Comparison of ENCODE assay signal across 8 cellular contexts in genomic region chr1:224922404-224923164, GRCh38. TPM values are rescaled to one million over a fixed set of nuclear protein-coding genes. Genes with fewer than 3 reads are reported as not detected.
DNase-seq lines count a peak whose midpoint lies in the region; ATAC-seq, FAIRE-seq and TF ChIP-seq lines count a peak whose summit lies in the region.

No MANE protein-coding gene starts in this region.

- H3K9me3 Mint-ChIP-seq in activated naive CD8-positive, alpha-beta T cell treated with anti-CD3 and anti-CD28 coated beads, Interleukin-2, amount 10 ng/mL, durations not matched to agents 7 days and 5 days, result peaks cover under 1% of the 10 kb centered on the region
- H3K9me3 Mint-ChIP-seq in activated naive CD8-positive, alpha-beta T cell treated with anti-CD3 and anti-CD28 coated beads for 36 hours, result no peaks in the 10 kb centered on the region

- H3K9me3 ChIP-seq in GM12878 (replicated peaks; ENCODE audit: control insufficient read depth, insufficient read depth, low read length) (no peaks in the 10 kb centered on the region), keratinocyte (ENCODE audit: control insufficient read depth, low read depth, low read length) (no peaks in the 10 kb centered on the region), tibial nerve (no peaks in the 10 kb centered on the region)

- SMC1A ChIA-PET in GM12878 (lab: Charles Lee; ENCODE audit: uncharacterized antibody, unreplicated experiment), result interaction anchor here (0.6 to 4.1 kb wide), 54 partner anchors 8 to 806 kb away, joined by 3 to 105 read pairs (median 5); no protein-coding TSS in a partner anchor

- no peaks in the 10 kb centered on the region for H3K79me2 ChIP-seq in GM12878 (ENCODE audit: control insufficient read depth, insufficient read depth, low read length)
- no peaks in the 10 kb centered on the region for H3K79me2 ChIP-seq in keratinocyte (ENCODE audit: control insufficient read depth, insufficient read depth, low read length)

- peak; percentile 54 to 78 (median 61); a peak in 5 of 6 replicates for TF ChIP-seq CTCF in GM12878 (IDR thresholded peaks at IDR 0.05 in 2 of 3, conservative IDR thresholded peaks at IDR 0.05 in 1 of 3; ENCODE audit: control insufficient read depth in 2 of 3, extremely low read depth in 1 of 3, insufficient read depth in 1 of 3, low read depth in 3 of 3, low read length in 3 of 3)
- peak; percentile 49 to 73 (median 72) for TF ChIP-seq CTCF in keratinocyte (optimal IDR thresholded peaks at IDR 0.05 in 1 of 3, IDR thresholded peaks at IDR 0.05 in 1 of 3, conservative IDR thresholded peaks at IDR 0.05 in 1 of 3; ENCODE audit: extremely low read depth in 1 of 3, insufficient read depth in 2 of 3, low read length in 3 of 3)
- TF ChIP-seq CTCF in tibial nerve (IDR thresholded peaks at IDR 0.05), result peak; percentile 47 to 55 (median 50)

- FAIRE-seq in GM12878 (lab: Jason Lieb, UNC) (no peak), keratinocyte (lab: Jason Lieb, UNC) (peak; percentile 82)

- H3K27ac ChIP-seq in GM12878 (ENCODE audit: control insufficient read depth, insufficient read depth) (no peak overlapping the region), keratinocyte (ENCODE audit: control insufficient read depth, insufficient read depth, low read length) (no peak overlapping the region), tibial nerve (no peak overlapping the region)

- in situ Hi-C loops in GM12878 (cut with MboI), result loop anchor here (5.0 kb wide), 1 partner anchor 410 kb away; no protein-coding TSS in a partner anchor

- no peaks in the 10 kb centered on the region for H3K27me3 ChIP-seq in GM12878 (replicated peaks in 1 of 2; ENCODE audit: control insufficient read depth in 2 of 2, insufficient read depth in 2 of 2, low read length in 1 of 2)
- no peaks in the 10 kb centered on the region for H3K27me3 ChIP-seq in keratinocyte (ENCODE audit: control insufficient read depth, extremely low read depth, insufficient read depth, low read length)
- H3K27me3 ChIP-seq in tibial nerve, result no peaks in the 10 kb centered on the region

- no peaks in the 10 kb centered on the region for H3K9me1 ChIP-seq in keratinocyte (ENCODE audit: control insufficient read depth, extremely low read depth, insufficient read depth, low read length)

- no peak overlapping the region for H3K4me2 ChIP-seq in GM12878 (ENCODE audit: control insufficient read depth, insufficient read depth)
- no peak overlapping the region for H3K4me2 ChIP-seq in keratinocyte (ENCODE audit: control insufficient read depth, extremely low read depth, insufficient read depth, low read depth, low read length)

- CTCF ChIA-PET in GM12878 (lab: Yijun Ruan, JAX), result interaction anchor here (0.6 to 5.0 kb wide), 68 partner anchors 8 to 1409 kb away, joined by 3 to 182 read pairs (median 4); no protein-coding TSS in a partner anchor

- dilution Hi-C loops in keratinocyte (cut with MboI; ENCODE audit: extremely low pct_ligation_motif_present, low sequenced_read_pairs), result no loop called here

- RAD21 ChIA-PET in GM12878 (lab: Charles Lee; ENCODE audit: unreplicated experiment), result interaction anchor here (0.6 to 5.5 kb wide), 66 partner anchors 10 to 1392 kb away, joined by 3 to 90 read pairs (median 4); partner anchors contain the start of gene NVL

- TF ChIP-seq RAD21 in GM12878 (IDR thresholded peaks at IDR 0.05; ENCODE audit: insufficient read depth, low read depth, low read length), result peak; percentile 78

- intact Hi-C loops in GM12878 (cut with micrococcal nuclease; ENCODE audit: unreplicated experiment), result loop anchor here (1.0 to 5.0 kb wide), 4 partner anchors 72 to 408 kb away; no protein-coding TSS in a partner anchor

- H4K20me1 ChIP-seq in GM12878 (ENCODE audit: control insufficient read depth, insufficient read depth) (no peaks in the 10 kb centered on the region), keratinocyte (ENCODE audit: control insufficient read depth, extremely low read depth, insufficient read depth, low read length) (no peaks in the 10 kb centered on the region)

- peak; percentile 39 for ATAC-seq in activated naive CD8-positive, alpha-beta T cell treated with anti-CD3 and anti-CD28 coated beads, Interleukin-2, amount 10 ng/mL, durations not matched to agents 7 days and 5 days (ENCODE audit: low read depth)
- ATAC-seq in HG02981 (IDR thresholded peaks at IDR 0.05; ENCODE audit: unreplicated experiment) (peak; percentile 83), GM12878 (peak; percentile 84)

- no peaks in the 10 kb centered on the region for H3K27me3 Mint-ChIP-seq in activated naive CD8-positive, alpha-beta T cell treated with anti-CD3 and anti-CD28 coated beads, Interleukin-2, amount 10 ng/mL, durations not matched to agents 7 days and 5 days
- H3K27me3 Mint-ChIP-seq in activated naive CD8-positive, alpha-beta T cell treated with anti-CD3 and anti-CD28 coated beads for 36 hours, result peaks cover 13% of the 10 kb centered on the region

- TF ChIP-seq EP300 in GM12878 (IDR thresholded peaks at IDR 0.05; ENCODE audit: borderline replicate concordance in 1 of 2, control insufficient read depth in 1 of 2, low read depth in 2 of 2, low read length in 2 of 2) (no peak), tibial nerve (IDR thresholded peaks at IDR 0.05) (no peak)

- H3K9ac ChIP-seq in GM12878 (ENCODE audit: control insufficient read depth, insufficient read depth, low read length), result no peak overlapping the region
- H3K9ac ChIP-seq in keratinocyte (ENCODE audit: control insufficient read depth, extremely low read depth, insufficient read depth, low read length), result no peak overlapping the region

- 19% methylated on average over 5 of the region's 5 CpGs for WGBS in GM12878 (ENCODE audit: insufficient coverage, insufficient replicate concordance, low lambda C conversion rate, missing lambda C conversion rate)
- 28 to 31% methylated on average over 5 of the region's 5 CpGs for WGBS in tibial nerve, 2 donors

- no peak overlapping the region for H3K4me3 Mint-ChIP-seq in activated naive CD8-positive, alpha-beta T cell treated with anti-CD3 and anti-CD28 coated beads, Interleukin-2, amount 10 ng/mL, durations not matched to agents 7 days and 5 days
- H3K4me3 Mint-ChIP-seq in activated naive CD8-positive, alpha-beta T cell treated with anti-CD3 and anti-CD28 coated beads for 36 hours, result no peak overlapping the region

- no peak overlapping the region for H2AFZ ChIP-seq in GM12878 (ENCODE audit: control insufficient read depth, low read depth, low read length)
- H2AFZ ChIP-seq in keratinocyte (ENCODE audit: control insufficient read depth, low read length), result no peak overlapping the region

- H3K36me3 ChIP-seq in GM12878 (ENCODE audit: control insufficient read depth in 2 of 2, insufficient read depth in 2 of 2, low read length in 1 of 2) (no peaks in the 10 kb centered on the region), keratinocyte (ENCODE audit: control insufficient read depth in 2 of 2, extremely low read depth in 1 of 2, insufficient read depth in 2 of 2, low read length in 2 of 2) (no peaks in the 10 kb centered on the region), tibial nerve (no peaks in the 10 kb centered on the region)

- H3K27ac Mint-ChIP-seq in activated naive CD8-positive, alpha-beta T cell treated with anti-CD3 and anti-CD28 coated beads, Interleukin-2, amount 10 ng/mL, durations not matched to agents 7 days and 5 days, result no peak overlapping the region
- no peak overlapping the region for H3K27ac Mint-ChIP-seq in activated naive CD8-positive, alpha-beta T cell treated with anti-CD3 and anti-CD28 coated beads for 36 hours

- H3K4me1 ChIP-seq in GM12878 (ENCODE audit: control insufficient read depth, insufficient read depth, low read length) (no peaks in the 10 kb centered on the region), keratinocyte (ENCODE audit: control insufficient read depth, extremely low read depth, insufficient read depth, low read length) (no peaks in the 10 kb centered on the region), tibial nerve (no peaks in the 10 kb centered on the region)

- TF ChIP-seq POLR2A in GM12878 (IDR thresholded peaks at IDR 0.05; ENCODE audit: low read depth, low read length), result no peak
- TF ChIP-seq POLR2A in tibial nerve (IDR thresholded peaks at IDR 0.05), result no peak

- POLR2A ChIA-PET in activated naive CD8-positive, alpha-beta T cell treated with anti-CD3 and anti-CD28 coated beads, Interleukin-2, amount 10 ng/mL, durations not matched to agents 7 days and 5 days (lab: Charles Lee), result no interaction called here
- POLR2A ChIA-PET in GM12878 (lab: Charles Lee), result interaction anchor here (1.4 kb wide), 1 partner anchor 44 kb away, joined by 3 read pairs; no protein-coding TSS in a partner anchor

- no peak for DNase-seq in activated naive CD8-positive, alpha-beta T cell treated with anti-CD3 and anti-CD28 coated beads, Interleukin-2, amount 10 ng/mL, durations not matched to agents 7 days and 5 days
- DNase-seq in activated naive CD8-positive, alpha-beta T cell treated with anti-CD3 and anti-CD28 coated beads for 36 hours, result no peak
- peak; percentile 48 for DNase-seq in NCI-H345 (lab: John Stamatoyannopoulos, UW)
- peak; percentile 11 for DNase-seq in GM12878 (ENCODE audit: low read depth, low spot score)
- DNase-seq in keratinocyte (ENCODE audit: low read depth, low spot score), result no peak
- no peak for DNase-seq in tibial nerve (ENCODE audit: low spot score in 2 of 2)
- DNase-seq in activated effector memory CD4-positive, alpha-beta T cell treated with anti-CD3 and anti-CD28 coated beads, Interleukin-2, amount 50 U/mL, for 16 hours, result no peak

- no peak overlapping the region for H3K4me3 ChIP-seq in GM12878
- H3K4me3 ChIP-seq in keratinocyte (ENCODE audit: control insufficient read depth in 2 of 3, extremely low read depth in 1 of 3, insufficient read depth in 2 of 3, low read depth in 1 of 3, low read length in 3 of 3), result no peak overlapping the region
- H3K4me3 ChIP-seq in tibial nerve, result no peak overlapping the region

- no peaks in the 10 kb centered on the region for H3K4me1 Mint-ChIP-seq in activated naive CD8-positive, alpha-beta T cell treated with anti-CD3 and anti-CD28 coated beads, Interleukin-2, amount 10 ng/mL, durations not matched to agents 7 days and 5 days
- H3K4me1 Mint-ChIP-seq in activated naive CD8-positive, alpha-beta T cell treated with anti-CD3 and anti-CD28 coated beads for 36 hours, result no peaks in the 10 kb centered on the region

- no peaks in the 10 kb centered on the region for H3K36me3 Mint-ChIP-seq in activated naive CD8-positive, alpha-beta T cell treated with anti-CD3 and anti-CD28 coated beads, Interleukin-2, amount 10 ng/mL, durations not matched to agents 7 days and 5 days
- no peaks in the 10 kb centered on the region for H3K36me3 Mint-ChIP-seq in activated naive CD8-positive, alpha-beta T cell treated with anti-CD3 and anti-CD28 coated beads for 36 hours

- BruUV-seq in GM12878 (replicated peaks; lab: Mats Ljungman, UMichigan), result no TSS peak

RNA-seq across cellular contexts. Expression of gene DNAH14, which starts 6.9 kb away (rescaled TPM):
- total RNA-seq in activated naive CD8-positive, alpha-beta T cell treated with anti-CD3 and anti-CD28 coated beads, Interleukin-2, amount 10 ng/mL, durations not matched to agents 7 days and 5 days, result not detected
- total RNA-seq in activated naive CD8-positive, alpha-beta T cell treated with anti-CD3 and anti-CD28 coated beads for 36 hours, result 1 to 10 TPM; 1.0 to 1.8 TPM
- 37.0 and 37.8 TPM in 2 replicates for total RNA-seq in GM12878 (2013; cell fraction: nucleolus; rRNA removed)
- 2.6 and 5.9 TPM in 2 replicates for total RNA-seq in GM12878 (2014; rRNA removed)
- 4.8 and 5.8 TPM in 2 replicates for total RNA-seq in GM12878 (2014; rRNA removed; fragmentation: Illumina TruSeq; extraction: Trizol)
- 3.7 and 4.3 TPM in 2 replicates for total RNA-seq in GM12878 (2021)
- 0.05 TPM for polyA plus RNA-seq in GM12878 (2011; ENCODE audit: low read depth)
- polyA plus RNA-seq in GM12878 (2011; rRNA removed), result 6.4 and 11.6 TPM in 2 replicates
- 1.5 TPM in 2 replicates for polyA plus RNA-seq in GM12878 (2011; cell fraction: cytosol; rRNA removed)
- 4.4 and 5.1 TPM in 2 replicates for polyA plus RNA-seq in GM12878 (2011; cell fraction: nucleus; rRNA removed)
- polyA plus RNA-seq in GM12878 (2012), result 0.49 and 0.73 TPM in 2 replicates
- polyA plus RNA-seq in GM12878 (2014; fragmentation: Illumina TruSeq; extraction: Trizol), result 4.2 and 7.0 TPM in 2 replicates
- 1 to 10 TPM; 2.0 to 2.5 TPM for polyA plus RNA-seq in GM12878 (2014; fragmentation: Nextera tagmentation; extraction: Ambion mirVana)
- polyA plus RNA-seq in GM12878 (2014; rRNA removed), result 3.1 and 5.2 TPM in 2 replicates
- polyA plus RNA-seq in GM12878 (2016; fragmentation: Nextera tagmentation; extraction: Ambion mirVana), result 1 to 10 TPM; 5.6 to 7.9 TPM
- polyA minus RNA-seq in GM12878 (2011; rRNA and poly(A)+ RNA removed), result 0.77 and 3.0 TPM in 2 replicates
- polyA minus RNA-seq in GM12878 (2011; cell fraction: cytosol; rRNA and poly(A)+ RNA removed), result 1.7 and 2.9 TPM in 2 replicates
- polyA minus RNA-seq in GM12878 (2011; cell fraction: nucleus; rRNA and poly(A)+ RNA removed), result 2.3 and 3.9 TPM in 2 replicates
- polyA plus RNA-seq in keratinocyte, result 2.5 to 6.4 TPM (median 3.0 TPM) in 3 replicates
- 7.9 TPM for polyA plus RNA-seq in keratinocyte (2011; ENCODE audit: low read depth)
- polyA plus RNA-seq in keratinocyte (2011; cell fraction: cytosol; rRNA removed), result 3.4 and 6.9 TPM in 2 replicates
- polyA plus RNA-seq in keratinocyte (2011; cell fraction: nucleus; rRNA removed), result 9.6 and 13.2 TPM in 2 replicates
- 2.7 and 3.9 TPM in 2 replicates for polyA plus RNA-seq in keratinocyte (2012; ENCODE audit: low replicate concordance)
- 2.1 to 5.6 TPM in 2 of 3 replicates, not detected in the other for polyA minus RNA-seq in keratinocyte
- 11.1 TPM for polyA minus RNA-seq in keratinocyte (2011; cell fraction: cytosol; rRNA and poly(A)+ RNA removed)
- polyA minus RNA-seq in keratinocyte (2011; cell fraction: nucleus; rRNA and poly(A)+ RNA removed), result 9.5 and 29.1 TPM in 2 replicates
- 1 to 10 TPM; 1.2 to 6.5 (median 4.4) TPM for total RNA-seq in tibial nerve

Comparison
In these comparisons a context has a peak if more than half of its experiments do, and no peak if none do; other contexts are left out.
1. DNase-seq: peak in NCI-H345 (single experiment) and GM12878 (single experiment); none in activated naive CD8-positive, alpha-beta T cell treated with anti-CD3 and anti-CD28 coated beads, Interleukin-2, amount 10 ng/mL, durations not matched to agents 7 days and 5 days (single experiment), activated naive CD8-positive, alpha-beta T cell treated with anti-CD3 and anti-CD28 coated beads for 36 hours (single experiment), keratinocyte (single experiment), tibial nerve (0 of 2) and activated effector memory CD4-positive, alpha-beta T cell treated with anti-CD3 and anti-CD28 coated beads, Interleukin-2, amount 50 U/mL, for 16 hours (single experiment).
2. Peak in every context shown above with its lines, with median percentiles within 50 percentile points of each other: ATAC-seq and CTCF ChIP-seq.